In the genomic region with DNA sequence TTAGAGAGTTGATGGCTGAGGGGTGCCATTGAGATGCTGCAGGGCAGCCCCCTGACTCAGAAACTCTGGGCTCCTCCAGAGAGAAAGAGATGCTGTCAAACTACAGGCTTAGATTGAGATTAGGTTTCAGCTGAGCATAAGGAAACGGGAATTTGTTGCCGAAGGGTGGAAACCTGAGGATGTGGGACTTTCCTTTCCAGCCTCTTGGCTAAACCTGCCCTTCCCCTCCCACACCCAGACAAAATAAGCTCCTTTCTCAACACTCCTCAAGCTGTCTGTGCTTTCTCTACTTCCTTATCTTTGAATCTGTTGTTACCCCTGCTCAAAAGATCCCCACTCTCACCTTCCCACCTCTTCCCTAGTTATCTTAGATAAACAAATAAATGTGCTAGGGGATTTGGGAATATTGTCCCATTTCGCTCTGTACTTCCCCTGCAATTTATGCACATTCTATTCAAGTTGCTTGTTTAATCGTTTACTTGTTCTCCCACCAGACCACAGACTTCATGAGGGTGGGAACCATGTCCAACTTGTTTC, we compare ENCODE assay signal across 17 cellular contexts. TPM values are rescaled to one million over a fixed set of nuclear protein-coding genes. Genes with fewer than 3 reads are reported as not detected.
DNase-seq lines count a peak whose midpoint lies in the region; ATAC-seq and TF ChIP-seq lines count a peak whose summit lies in the region.
"Had no signal": no experiment of that assay in that cellular context is flagged by ENCODE, and none has a peak within 500 bp of the region (broad histone marks: within the 10 kb centered on the region; RNA-seq: fewer than 3 reads in every experiment).

No MANE protein-coding gene starts in this region.

- ATAC-seq in esophagus mucosa = peak; percentile 71
- ATAC-seq: A549 had no signal

- intact Hi-C loops in head of caudate nucleus (cut with DNase I) = no loop called here

- H3K27ac Mint-ChIP-seq in nephron = peak overlapping the region in 2 of 3 experiments; percentile 7 to 10
- H3K27ac Mint-ChIP-seq: CD8-positive, alpha-beta memory T cell had no signal

- no peak for TF ChIP-seq CTCF in nephron (IDR thresholded peaks at IDR 0.05; ENCODE audit: unreplicated experiment in 3 of 3)

- no peak overlapping the region for H3K4me3 Mint-ChIP-seq in nephron
- H3K4me3 Mint-ChIP-seq: CD8-positive, alpha-beta memory T cell had no signal

- DNase-seq in Daoy (ENCODE audit: low read depth) (peak; percentile 63), NCI-H2171 treated with DMSO at 0.1 percent for 48 hours (lab: John Stamatoyannopoulos, UW) (peak; percentile 84), head of caudate nucleus (no peak), AG08396 (ENCODE audit: low spot score) (no peak), NCI-H1048 (lab: John Stamatoyannopoulos, UW) (no peak)
- no peak for DNase-seq in activated naive CD4-positive, alpha-beta T cell treated with anti-CD3 and anti-CD28 coated beads, Interleukin-2, amount 50 U/mL, for 16 hours
- DNase-seq: CD8-positive, alpha-beta memory T cell; DMS79 treated with DMSO at 0.1 percent for 48 hours; IMR-90; NCI-H1092; NCI-H1436 treated with DMSO at 0.1 percent for 48 hours; NCI-H2029 treated with DMSO at 0.1 percent for 48 hours; NCI-H510A; SIG-M5 had no signal

- H3K4me1 Mint-ChIP-seq in nephron = no peaks in the 10 kb centered on the region
- H3K4me1 Mint-ChIP-seq: CD8-positive, alpha-beta memory T cell had no signal

- H3K9me3 Mint-ChIP-seq in nephron = no peaks in the 10 kb centered on the region

- no peaks in the 10 kb centered on the region for H3K27me3 Mint-ChIP-seq in nephron (ENCODE audit: low read depth)

- no peaks in the 10 kb centered on the region for H3K36me3 Mint-ChIP-seq in nephron (ENCODE audit: low read depth)
- H3K36me3 Mint-ChIP-seq: CD8-positive, alpha-beta memory T cell had no signal

RNA-seq across cellular contexts. Expression of a gene that starts 30.6 kb away (rescaled TPM):
- total RNA-seq in Daoy (2014; rRNA removed; shearing (Covaris generic)) = 6.6 and 8.8 TPM in 2 replicates
- total RNA-seq in esophagus mucosa = 6.1 TPM
- total RNA-seq: IMR-90 had no signal

Comparison
In these comparisons a context has a peak if more than half of its experiments do, and no peak if none do; other contexts are left out.
1. DNase-seq: peak in Daoy (single experiment) and NCI-H2171 treated with DMSO at 0.1 percent for 48 hours (single experiment); none in head of caudate nucleus (0 of 42), AG08396 (single experiment), activated naive CD4-positive, alpha-beta T cell treated with anti-CD3 and anti-CD28 coated beads, Interleukin-2, amount 50 U/mL, for 16 hours (single experiment) and NCI-H1048 (single experiment).